In genomic region chr7:65251851-65252620, GRCh38 we compare ENCODE assay signal across 8 cellular contexts.
DNase-seq lines count a peak whose midpoint lies in the region; TF ChIP-seq lines count a peak whose summit lies in the region.

No MANE protein-coding gene starts in this region.

- H3K9me3 ChIP-seq in endodermal cell (ENCODE audit: control insufficient read depth, low read length) (no peaks in the 10 kb centered on the region), tibial nerve (no peaks in the 10 kb centered on the region)

- H3K4me3 ChIP-seq in GM08714 (ENCODE audit: low read length) (peak overlapping the region; percentile 37; the same call in 1 of the 2 replicates), HFF-Myc (replicated peaks; ENCODE audit: low read depth, low read length) (peak overlapping the region; percentile 55), endodermal cell (ENCODE audit: low read length) (peak overlapping the region; percentile 86), tibial nerve (peak overlapping the region; percentile 36 to 65 (median 48))

- H3K27ac Mint-ChIP-seq in endodermal cell, result peak overlapping the region; percentile 82

- H3K36me3 ChIP-seq in endodermal cell (ENCODE audit: control insufficient read depth, insufficient read depth, low read length) (no peaks in the 10 kb centered on the region), tibial nerve (no peaks in the 10 kb centered on the region)

- WGBS in endodermal cell (ENCODE audit: insufficient coverage in 1 of 2, insufficient read length in 1 of 2), 2 experiments, result 1 to 3% methylated on average over 18 to 64 of the region's 64 CpGs
- 1 to 2% methylated on average over 24 to 60 of the region's 64 CpGs for WGBS in tibial nerve, 2 donors

- peak overlapping the region; percentile 68 for H3K27ac ChIP-seq in endodermal cell (ENCODE audit: low read depth, low read length)
- peak overlapping the region in 1 of 4 donors; percentile 37 for H3K27ac ChIP-seq in tibial nerve

- no peaks in the 10 kb centered on the region for H3K36me3 Mint-ChIP-seq in endodermal cell (ENCODE audit: low read depth)

- peak; percentile 15 for DNase-seq in HFF-Myc (ENCODE audit: extremely low read depth, low read depth)
- DNase-seq in NCI-H2107 (lab: John Stamatoyannopoulos, UW), result peak; percentile 58
- peak; percentile 19 to 20 for DNase-seq in activated CD4-positive, alpha-beta T cell treated with anti-CD3 and anti-CD28 coated beads for 4 hours
- DNase-seq in endodermal cell, result peak; percentile 98
- DNase-seq in mesenteric fat pad (ENCODE audit: low spot score), result peak; percentile 82
- DNase-seq in tibial nerve (ENCODE audit: low spot score in 2 of 2), result no peak
- DNase-seq in GM19240 (ENCODE audit: insufficient read length, low spot score), result no peak

- H3K9ac ChIP-seq in endodermal cell (ENCODE audit: extremely low read depth, low read length, poor library complexity, severe bottlenecking), result peak overlapping the region; percentile 66

- no peak for TF ChIP-seq CTCF in HFF-Myc (IDR thresholded peaks at IDR 0.05; ENCODE audit: low read depth, low read length, missing control alignments)
- TF ChIP-seq CTCF in endodermal cell (conservative IDR thresholded peaks at IDR 0.05), result no peak
- no peak for TF ChIP-seq CTCF in tibial nerve (IDR thresholded peaks at IDR 0.05)

- no peak for TF ChIP-seq POLR2A in tibial nerve (IDR thresholded peaks at IDR 0.05)

- H3K27me3 ChIP-seq in endodermal cell (ENCODE audit: control insufficient read depth, insufficient read depth, low read length, poor library complexity, severe bottlenecking) (no peaks in the 10 kb centered on the region), tibial nerve (peaks cover 0 to 10% of the 10 kb centered on the region in 2 donors)

- peak overlapping the region; percentile 73 for H3K4me3 Mint-ChIP-seq in endodermal cell

- no peak for TF ChIP-seq EP300 in tibial nerve (IDR thresholded peaks at IDR 0.05)

- H3K9me3 Mint-ChIP-seq in endodermal cell, result peaks cover 10% of the 10 kb centered on the region

- peaks cover 9% of the 10 kb centered on the region for H3K4me1 Mint-ChIP-seq in endodermal cell

- peaks cover 5% of the 10 kb centered on the region for H3K27me3 Mint-ChIP-seq in endodermal cell (ENCODE audit: insufficient read depth)

- H3K4me1 ChIP-seq in endodermal cell (ENCODE audit: control insufficient read depth, insufficient read depth, low read length) (no peaks in the 10 kb centered on the region), tibial nerve (peaks cover 0 to 13% (median 0%) of the 10 kb centered on the region in 4 donors)

Comparison
In these comparisons a context has a peak if more than half of its experiments do, and no peak if none do; other contexts are left out.
1. DNase-seq: peak in HFF-Myc (single experiment), NCI-H2107 (single experiment), activated CD4-positive, alpha-beta T cell treated with anti-CD3 and anti-CD28 coated beads for 4 hours (2 of 2), endodermal cell (single experiment) and mesenteric fat pad (single experiment); none in tibial nerve (0 of 2) and GM19240 (single experiment).
2. Peak in every context shown above with its lines, with median percentiles within 50 percentile points of each other: H3K4me3 ChIP-seq.